ENCODE assay signal across 8 cellular contexts in the genomic region with DNA sequence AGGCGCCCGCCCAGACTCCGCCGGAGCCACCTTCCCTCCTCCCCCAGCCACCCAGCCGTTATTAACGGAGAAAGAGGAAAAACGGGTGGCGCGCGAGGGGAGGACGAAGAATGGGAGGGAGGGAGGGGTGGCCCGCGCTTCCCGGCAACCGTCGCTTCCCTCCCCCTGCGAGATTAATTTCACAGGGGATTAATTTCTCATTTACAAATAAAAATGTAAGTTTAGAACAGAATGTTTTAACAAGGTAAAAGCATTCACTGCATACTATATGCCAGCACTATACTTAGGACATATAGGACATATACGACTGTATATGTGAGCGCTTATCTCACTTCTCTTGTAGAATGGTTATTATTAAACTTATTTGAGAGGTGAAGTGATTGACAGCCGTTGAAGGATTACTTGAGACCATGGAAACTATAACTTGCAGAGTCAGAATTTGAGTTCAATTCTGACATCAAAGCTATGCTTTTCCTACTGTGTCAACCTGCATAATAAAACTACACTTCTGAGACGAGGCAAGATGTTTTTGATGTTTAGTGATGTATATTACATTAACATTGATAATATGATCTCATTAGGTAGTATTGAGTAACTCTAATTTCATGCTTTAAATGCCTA.
A peak's percentile ranks its signal among the peaks of the same experiment; 100 is the strongest.
DNase-seq lines count a peak whose midpoint lies in the region; TF ChIP-seq lines count a peak whose summit lies in the region.
"Not testable (repeated sequence)": the region's sequence is repeated elsewhere in the genome, so short reads cannot be mapped to it uniquely, and the experiment has no call there.

No MANE protein-coding gene starts in this region.

- peak overlapping the region; percentile 68; the same call in 1 of the 2 replicates for H3K9ac ChIP-seq in OCI-LY3 (ENCODE audit: low read length)

- not testable (repeated sequence) for H3K27me3 Mint-ChIP-seq in Calu3 (ENCODE audit: unreplicated experiment)
- H3K27me3 Mint-ChIP-seq in activated T-cell treated with anti-CD3 and anti-CD28 coated beads, Interleukin-2, amount 50 U/mL, for 24 hours, result peaks cover 23% of the 10 kb centered on the region

- BruUV-seq in Calu3 (replicated peaks; lab: Mats Ljungman, UMichigan), result not testable (repeated sequence)

- not testable (repeated sequence) for H3K27ac Mint-ChIP-seq in Calu3 (ENCODE audit: unreplicated experiment); activated T-cell treated with anti-CD3 and anti-CD28 coated beads, Interleukin-2, amount 50 U/mL, for 24 hours

- H3K79me2 ChIP-seq in OCI-LY3 (ENCODE audit: low read length); osteoblast (ENCODE audit: insufficient read depth, low read length): not testable (repeated sequence)

- intact Hi-C loops in Calu3 (cut with micrococcal nuclease; ENCODE audit: unreplicated experiment), result not testable (repeated sequence)

- DNase-seq in Calu3; activated T-cell treated with anti-CD3 and anti-CD28 coated beads, Interleukin-2, amount 50 U/mL, for 24 hours; tibial nerve (ENCODE audit: low spot score in 2 of 2): not testable (repeated sequence)
- DNase-seq in HT-29 (ENCODE audit: low spot score) (peak; percentile 23), inferior parietal cortex (ENCODE audit: extremely low spot score) (peak; percentile 10), osteoblast (ENCODE audit: insufficient read length, low spot score, missing footprints) (peak; percentile 29)

- H3K4me1 ChIP-seq in OCI-LY3 (ENCODE audit: low read length); ectodermal cell (ENCODE audit: control insufficient read depth, insufficient read depth, low read length); osteoblast (ENCODE audit: insufficient read depth, low read length): not testable (repeated sequence)
- peaks cover 0 to 20% (median 0%) of the 10 kb centered on the region in 4 donors for H3K4me1 ChIP-seq in tibial nerve

- H3K9me3 ChIP-seq in OCI-LY3 (ENCODE audit: insufficient read depth, low read length); ectodermal cell (ENCODE audit: control insufficient read depth, low read length); osteoblast (ENCODE audit: low read depth, low read length); tibial nerve: not testable (repeated sequence)

- not testable (repeated sequence) for TF ChIP-seq EP300 in tibial nerve (IDR thresholded peaks at IDR 0.05)

- H3K4me3 ChIP-seq in OCI-LY3 (ENCODE audit: low read length) (peak overlapping the region; percentile 81), ectodermal cell (ENCODE audit: insufficient read depth, low read depth, low read length) (peak overlapping the region; percentile 55), osteoblast (ENCODE audit: insufficient read depth, low read length) (peak overlapping the region; percentile 79), tibial nerve (peak overlapping the region; percentile 64 to 91 (median 80))

- not testable (repeated sequence) for H3K36me3 ChIP-seq in OCI-LY3 (replicated peaks; ENCODE audit: low read depth, low read length); ectodermal cell (ENCODE audit: control insufficient read depth, insufficient read depth, low read length); osteoblast (ENCODE audit: insufficient read depth, low read length); tibial nerve

- H3K4me2 ChIP-seq in OCI-LY3 (ENCODE audit: low read length) (peak overlapping the region; percentile 55), osteoblast (ENCODE audit: insufficient read depth, low read length) (peak overlapping the region; percentile 77)

- peaks cover 11% of the 10 kb centered on the region for H3K4me1 Mint-ChIP-seq in Calu3 (ENCODE audit: low read depth, unreplicated experiment)
- H3K4me1 Mint-ChIP-seq in activated T-cell treated with anti-CD3 and anti-CD28 coated beads, Interleukin-2, amount 50 U/mL, for 24 hours (ENCODE audit: low read depth), result not testable (repeated sequence)

- H4K20me1 ChIP-seq in OCI-LY3 (ENCODE audit: insufficient read depth, low read length); osteoblast (ENCODE audit: insufficient read depth, low read length): not testable (repeated sequence)

- not testable (repeated sequence) for H3K9me3 Mint-ChIP-seq in Calu3 (ENCODE audit: low read depth, unreplicated experiment); activated T-cell treated with anti-CD3 and anti-CD28 coated beads, Interleukin-2, amount 50 U/mL, for 24 hours

- CTCF ChIA-PET in Calu3 (lab: Charles Lee), result interaction anchor here (0.7 kb wide), 1 partner anchor 1514 kb away, joined by 6 read pairs; no protein-coding TSS in a partner anchor

- TF ChIP-seq CTCF in Calu3 (IDR thresholded peaks at IDR 0.05; ENCODE audit: unreplicated experiment); OCI-LY3 (IDR thresholded peaks at IDR 0.05; ENCODE audit: low read depth, low read length); osteoblast (IDR thresholded peaks at IDR 0.05; ENCODE audit: extremely low read depth, low read depth, low read length); tibial nerve (IDR thresholded peaks at IDR 0.05): not testable (repeated sequence)

- TF ChIP-seq POLR2A in tibial nerve (IDR thresholded peaks at IDR 0.05), result not testable (repeated sequence)

- 7% methylated on average over 12 of the region's 21 CpGs; no CpG with 5 or more reads in 1 of the 2 experiments for WGBS in ectodermal cell, 2 experiments
- 3% methylated on average over 20 to 21 of the region's 21 CpGs for WGBS in tibial nerve, 2 donors

- H3K36me3 Mint-ChIP-seq in Calu3 (ENCODE audit: insufficient read depth, unreplicated experiment), result peaks cover 18% of the 10 kb centered on the region
- not testable (repeated sequence) for H3K36me3 Mint-ChIP-seq in activated T-cell treated with anti-CD3 and anti-CD28 coated beads, Interleukin-2, amount 50 U/mL, for 24 hours (ENCODE audit: low read depth)

- H3K4me3 Mint-ChIP-seq in Calu3 (ENCODE audit: low read depth, unreplicated experiment), result peak overlapping the region; percentile 100
- peak overlapping the region; percentile 63 for H3K4me3 Mint-ChIP-seq in activated T-cell treated with anti-CD3 and anti-CD28 coated beads, Interleukin-2, amount 50 U/mL, for 24 hours

- H2AFZ ChIP-seq in OCI-LY3 (ENCODE audit: low read depth, low read length), result not testable (repeated sequence)
- peak overlapping the region; percentile 25 for H2AFZ ChIP-seq in osteoblast (ENCODE audit: low read length)

- not testable (repeated sequence) for H3K27ac ChIP-seq in OCI-LY3 (ENCODE audit: low read length); ectodermal cell (ENCODE audit: insufficient read depth, low read depth, low read length, poor library complexity, severe bottlenecking); osteoblast (ENCODE audit: low read depth, low read length)
- H3K27ac ChIP-seq in tibial nerve, result peak overlapping the region; percentile 82 to 96 (median 94)

- not testable (repeated sequence) for H3K27me3 ChIP-seq in OCI-LY3 (ENCODE audit: low read depth, low read length); ectodermal cell (ENCODE audit: control insufficient read depth, insufficient read depth, low read length, poor library complexity, severe bottlenecking); osteoblast (ENCODE audit: insufficient read depth, low read length); tibial nerve
